1 cellular context compared by ENCODE assay signal in the genomic region with DNA sequence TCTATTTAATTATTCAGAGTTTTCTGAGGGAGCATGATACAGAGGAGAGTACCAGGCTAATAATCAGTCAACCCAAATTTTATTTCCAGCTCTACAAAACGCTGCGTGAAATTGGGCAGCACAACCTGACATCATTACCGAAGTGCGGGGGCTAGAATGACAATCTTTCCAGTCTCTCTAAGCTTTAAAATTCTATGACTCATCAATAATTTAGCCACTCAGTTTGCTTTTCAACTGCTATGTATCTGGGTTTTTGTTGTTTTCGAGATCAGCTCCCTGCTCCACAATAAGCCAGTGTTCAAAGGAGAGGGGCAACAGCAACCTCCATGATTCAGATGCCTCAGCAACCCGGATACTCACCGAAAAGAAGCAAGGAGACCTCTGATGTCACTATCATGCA.
TF ChIP-seq lines count a peak whose summit lies in the region.

No MANE protein-coding gene starts in this region.

TF ChIP-seq in WTC11, 78 proteins besides CTCF, POLR2A, EP300 and RAD21:
- TF ChIP-seq, protein P1, sequence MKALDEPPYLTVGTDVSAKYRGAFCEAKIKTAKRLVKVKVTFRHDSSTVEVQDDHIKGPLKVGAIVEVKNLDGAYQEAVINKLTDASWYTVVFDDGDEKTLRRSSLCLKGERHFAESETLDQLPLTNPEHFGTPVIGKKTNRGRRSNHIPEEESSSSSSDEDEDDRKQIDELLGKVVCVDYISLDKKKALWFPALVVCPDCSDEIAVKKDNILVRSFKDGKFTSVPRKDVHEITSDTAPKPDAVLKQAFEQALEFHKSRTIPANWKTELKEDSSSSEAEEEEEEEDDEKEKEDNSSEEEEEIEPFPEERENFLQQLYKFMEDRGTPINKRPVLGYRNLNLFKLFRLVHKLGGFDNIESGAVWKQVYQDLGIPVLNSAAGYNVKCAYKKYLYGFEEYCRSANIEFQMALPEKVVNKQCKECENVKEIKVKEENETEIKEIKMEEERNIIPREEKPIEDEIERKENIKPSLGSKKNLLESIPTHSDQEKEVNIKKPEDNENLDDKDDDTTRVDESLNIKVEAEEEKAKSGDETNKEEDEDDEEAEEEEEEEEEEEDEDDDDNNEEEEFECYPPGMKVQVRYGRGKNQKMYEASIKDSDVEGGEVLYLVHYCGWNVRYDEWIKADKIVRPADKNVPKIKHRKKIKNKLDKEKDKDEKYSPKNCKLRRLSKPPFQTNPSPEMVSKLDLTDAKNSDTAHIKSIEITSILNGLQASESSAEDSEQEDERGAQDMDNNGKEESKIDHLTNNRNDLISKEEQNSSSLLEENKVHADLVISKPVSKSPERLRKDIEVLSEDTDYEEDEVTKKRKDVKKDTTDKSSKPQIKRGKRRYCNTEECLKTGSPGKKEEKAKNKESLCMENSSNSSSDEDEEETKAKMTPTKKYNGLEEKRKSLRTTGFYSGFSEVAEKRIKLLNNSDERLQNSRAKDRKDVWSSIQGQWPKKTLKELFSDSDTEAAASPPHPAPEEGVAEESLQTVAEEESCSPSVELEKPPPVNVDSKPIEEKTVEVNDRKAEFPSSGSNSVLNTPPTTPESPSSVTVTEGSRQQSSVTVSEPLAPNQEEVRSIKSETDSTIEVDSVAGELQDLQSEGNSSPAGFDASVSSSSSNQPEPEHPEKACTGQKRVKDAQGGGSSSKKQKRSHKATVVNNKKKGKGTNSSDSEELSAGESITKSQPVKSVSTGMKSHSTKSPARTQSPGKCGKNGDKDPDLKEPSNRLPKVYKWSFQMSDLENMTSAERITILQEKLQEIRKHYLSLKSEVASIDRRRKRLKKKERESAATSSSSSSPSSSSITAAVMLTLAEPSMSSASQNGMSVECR (CRISPR knock-in tag; IDR thresholded peaks at IDR 0.05; ENCODE audit: borderline replicate concordance): no peak
- TF ChIP-seq JUN (CRISPR knock-in tag; IDR thresholded peaks at IDR 0.05) (no peak), ZNF396 (CRISPR knock-in tag; IDR thresholded peaks at IDR 0.05; ENCODE audit: borderline replicate concordance) (no peak)
